Comparison of ENCODE assay signal across 13 cellular contexts in genomic region chr18:79610461-79611039, GRCh38.
DNase-seq lines count a peak whose midpoint lies in the region; ATAC-seq and TF ChIP-seq lines count a peak whose summit lies in the region.
"Had no signal": no experiment of that assay in that cellular context is flagged by ENCODE, and none has a peak within 500 bp of the region (broad histone marks: within the 10 kb centered on the region; RNA-seq: fewer than 3 reads in every experiment).

No MANE protein-coding gene starts in this region.

- no peak for ATAC-seq in stimulated activated naive B cell treated with anti-CD40 and anti-IgM and Interleukin-4, amounts not matched to agents 10 μg/mL and 1 μg/mL and 100 μg/mL, for 72 hours (replicated peaks)
- ATAC-seq in HG02884 (IDR thresholded peaks at IDR 0.05; ENCODE audit: unreplicated experiment), result no peak
- ATAC-seq: activated T-cell treated with anti-CD3 and anti-CD28 coated beads, Interleukin-2, amount 50 U/mL, for 72 hours had no signal

- no peaks in the 10 kb centered on the region for H3K9me3 ChIP-seq in mesenchymal stem cell (ENCODE audit: control insufficient read depth, low read length)
- no peaks in the 10 kb centered on the region for H3K9me3 ChIP-seq in suprapubic skin
- H3K9me3 ChIP-seq: BLaER1, SK-N-SH had no signal

- DNase-seq in NCI-H226 (peak; percentile 57), chondrocyte (ENCODE audit: low spot score) (peak; percentile 78), mesenchymal stem cell (no peak), suprapubic skin (ENCODE audit: low spot score in 2 of 2) (peak; percentile 59 to 62)
- no peak for DNase-seq in stimulated activated naive B cell treated with anti-CD40 and anti-IgM and Interleukin-4, amounts not matched to agents 10 μg/mL and 1 μg/mL and 100 μg/mL, for 72 hours
- no peak for DNase-seq in activated T-helper 1 cell treated with anti-CD3 and anti-CD28 coated beads, Interleukin-12 subunit alpha, Interleukin-12 subunit beta, Interleukin-2, Interleukin-4 antibody, amounts not matched to agents 30 ng/mL and 10 ng/mL and 1 ng/mL, durations not matched to agents 14 hours and 24 hours and 36 hours (ENCODE audit: low spot score)
- DNase-seq: activated CD4-positive, alpha-beta T cell treated with anti-CD3 and anti-CD28 coated beads, Interleukin-2, amount 50 U/mL, for 48 hours; activated T-cell treated with anti-CD3 and anti-CD28 coated beads, Interleukin-2, amount 50 U/mL, for 72 hours; NCI-H1694; NCI-H510A; SK-N-SH had no signal

- peaks cover 4% of the 10 kb centered on the region for H3K27me3 Mint-ChIP-seq in chondrocyte (ENCODE audit: low read depth)
- H3K27me3 Mint-ChIP-seq in stimulated activated naive B cell treated with anti-CD40 and anti-IgM and Interleukin-4, amounts not matched to agents 10 μg/mL and 1 μg/mL and 100 μg/mL, for 72 hours, result peaks cover 0 to 8% of the 10 kb centered on the region in 2 donors
- H3K27me3 Mint-ChIP-seq in activated T-helper 1 cell treated with anti-CD3 and anti-CD28 coated beads, Interleukin-12 subunit alpha, Interleukin-12 subunit beta, Interleukin-2, Interleukin-4 antibody, amounts not matched to agents 30 ng/mL and 10 ng/mL and 1 ng/mL, durations not matched to agents 14 hours and 24 hours and 36 hours (ENCODE audit: insufficient read depth), result no peaks in the 10 kb centered on the region

- H3K4me3 ChIP-seq in mesenchymal stem cell (ENCODE audit: insufficient read depth in 1 of 2, low read depth in 1 of 2, low read length in 2 of 2) (no peak overlapping the region), suprapubic skin (no peak overlapping the region)
- H3K4me3 ChIP-seq: BLaER1 had no signal

- H3K4me1 Mint-ChIP-seq in chondrocyte (ENCODE audit: low read depth), result peaks cover 8% of the 10 kb centered on the region
- no peaks in the 10 kb centered on the region for H3K4me1 Mint-ChIP-seq in stimulated activated naive B cell treated with anti-CD40 and anti-IgM and Interleukin-4, amounts not matched to agents 10 μg/mL and 1 μg/mL and 100 μg/mL, for 72 hours
- no peaks in the 10 kb centered on the region for H3K4me1 Mint-ChIP-seq in activated T-helper 1 cell treated with anti-CD3 and anti-CD28 coated beads, Interleukin-12 subunit alpha, Interleukin-12 subunit beta, Interleukin-2, Interleukin-4 antibody, amounts not matched to agents 30 ng/mL and 10 ng/mL and 1 ng/mL, durations not matched to agents 14 hours and 24 hours and 36 hours (ENCODE audit: low read depth)

- no peaks in the 10 kb centered on the region for H3K36me3 Mint-ChIP-seq in chondrocyte (ENCODE audit: low read depth)
- no peaks in the 10 kb centered on the region for H3K36me3 Mint-ChIP-seq in stimulated activated naive B cell treated with anti-CD40 and anti-IgM and Interleukin-4, amounts not matched to agents 10 μg/mL and 1 μg/mL and 100 μg/mL, for 72 hours
- no peaks in the 10 kb centered on the region for H3K36me3 Mint-ChIP-seq in activated T-helper 1 cell treated with anti-CD3 and anti-CD28 coated beads, Interleukin-12 subunit alpha, Interleukin-12 subunit beta, Interleukin-2, Interleukin-4 antibody, amounts not matched to agents 30 ng/mL and 10 ng/mL and 1 ng/mL, durations not matched to agents 14 hours and 24 hours and 36 hours (ENCODE audit: low read depth)

- H3K36me3 ChIP-seq in mesenchymal stem cell (ENCODE audit: control insufficient read depth in 1 of 2, insufficient read depth in 2 of 2, low read depth in 1 of 2, low read length in 2 of 2) (no peaks in the 10 kb centered on the region), suprapubic skin (no peaks in the 10 kb centered on the region)
- H3K36me3 ChIP-seq: BLaER1 had no signal

- no peak overlapping the region for H4K91ac ChIP-seq in mesenchymal stem cell (ENCODE audit: low read length)

- peaks cover 0 to 57% of the 10 kb centered on the region in 2 experiments for H3K27me3 ChIP-seq in mesenchymal stem cell (ENCODE audit: control insufficient read depth in 1 of 2, insufficient read depth in 1 of 2, low read length in 2 of 2)
- H3K27me3 ChIP-seq in suprapubic skin, result peaks cover 3% of the 10 kb centered on the region
- H3K27me3 ChIP-seq: BLaER1 had no signal

- TF ChIP-seq POLR2A in suprapubic skin (IDR thresholded peaks at IDR 0.05), result no peak

- no peak for TF ChIP-seq CTCF in chondrocyte (IDR thresholded peaks at IDR 0.05)
- no peak for TF ChIP-seq CTCF in suprapubic skin (IDR thresholded peaks at IDR 0.05)

- 91% methylated on average over 23 of the region's 23 CpGs for WGBS in mesenchymal stem cell
- WGBS in suprapubic skin, result 73% methylated on average over 5 of the region's 23 CpGs

- H3K27ac ChIP-seq in mesenchymal stem cell (ENCODE audit: low read length, poor library complexity, severe bottlenecking) (no peak overlapping the region), suprapubic skin (peak overlapping the region; percentile 41)
- H3K27ac ChIP-seq: BLaER1 had no signal

- peak overlapping the region; percentile 89 for H3K27ac Mint-ChIP-seq in chondrocyte (ENCODE audit: unreplicated experiment)
- H3K27ac Mint-ChIP-seq in stimulated activated naive B cell treated with anti-CD40 and anti-IgM and Interleukin-4, amounts not matched to agents 10 μg/mL and 1 μg/mL and 100 μg/mL, for 72 hours, result no peak overlapping the region
- H3K27ac Mint-ChIP-seq in activated T-helper 1 cell treated with anti-CD3 and anti-CD28 coated beads, Interleukin-12 subunit alpha, Interleukin-12 subunit beta, Interleukin-2, Interleukin-4 antibody, amounts not matched to agents 30 ng/mL and 10 ng/mL and 1 ng/mL, durations not matched to agents 14 hours and 24 hours and 36 hours, result no peak overlapping the region
- H3K27ac Mint-ChIP-seq: activated T-cell treated with anti-CD3 and anti-CD28 coated beads, Interleukin-2, amount 50 U/mL, for 72 hours had no signal

- H3K9ac ChIP-seq in mesenchymal stem cell (ENCODE audit: low read length), result peak overlapping the region; percentile 81
- H3K9ac ChIP-seq: BLaER1, SK-N-SH had no signal

- peaks cover 18% of the 10 kb centered on the region for H3K4me1 ChIP-seq in mesenchymal stem cell (ENCODE audit: control insufficient read depth, insufficient read depth, low read depth, low read length)
- H3K4me1 ChIP-seq in suprapubic skin, result peaks cover 26% of the 10 kb centered on the region

- no peak overlapping the region for H2BK12ac ChIP-seq in mesenchymal stem cell (ENCODE audit: low read length in 2 of 2)

- no peak overlapping the region for H2BK5ac ChIP-seq in mesenchymal stem cell (ENCODE audit: low read depth, low read length, poor library complexity, severe bottlenecking)

- peak overlapping the region; percentile 36 for H4K8ac ChIP-seq in mesenchymal stem cell (ENCODE audit: low read length)

- no peak overlapping the region for H2BK120ac ChIP-seq in mesenchymal stem cell (ENCODE audit: low read depth, low read length)

- no peaks in the 10 kb centered on the region for H3K79me1 ChIP-seq in mesenchymal stem cell (replicated peaks; ENCODE audit: low read length, poor library complexity, severe bottlenecking)

- intact Hi-C loops in activated T-helper 1 cell treated with anti-CD3 and anti-CD28 coated beads, Interleukin-12 subunit alpha, Interleukin-12 subunit beta, Interleukin-2, Interleukin-4 antibody, amounts not matched to agents 30 ng/mL and 10 ng/mL and 1 ng/mL, durations not matched to agents 14 hours and 24 hours and 36 hours (cut with micrococcal nuclease), result no loop called here

- no peak overlapping the region for H3K14ac ChIP-seq in mesenchymal stem cell (ENCODE audit: low read length in 2 of 2)

- no peak for TF ChIP-seq EP300 in suprapubic skin (IDR thresholded peaks at IDR 0.05)

- no peak overlapping the region for H3K4me3 Mint-ChIP-seq in chondrocyte (ENCODE audit: unreplicated experiment)
- no peak overlapping the region for H3K4me3 Mint-ChIP-seq in stimulated activated naive B cell treated with anti-CD40 and anti-IgM and Interleukin-4, amounts not matched to agents 10 μg/mL and 1 μg/mL and 100 μg/mL, for 72 hours
- H3K4me3 Mint-ChIP-seq in activated T-helper 1 cell treated with anti-CD3 and anti-CD28 coated beads, Interleukin-12 subunit alpha, Interleukin-12 subunit beta, Interleukin-2, Interleukin-4 antibody, amounts not matched to agents 30 ng/mL and 10 ng/mL and 1 ng/mL, durations not matched to agents 14 hours and 24 hours and 36 hours, result no peak overlapping the region
- H3K4me3 Mint-ChIP-seq: activated T-cell treated with anti-CD3 and anti-CD28 coated beads, Interleukin-2, amount 50 U/mL, for 72 hours had no signal

- H2BK15ac ChIP-seq in mesenchymal stem cell (ENCODE audit: low read depth, poor library complexity, severe bottlenecking), result no peak overlapping the region

- H3K4ac ChIP-seq in mesenchymal stem cell (ENCODE audit: low read depth in 1 of 2, low read length in 2 of 2), result no peak overlapping the region

- H2AFZ ChIP-seq in mesenchymal stem cell (ENCODE audit: low read depth, low read length), result peak overlapping the region; percentile 48

- H3K18ac ChIP-seq in mesenchymal stem cell (ENCODE audit: low read depth in 1 of 2, low read length in 2 of 2), result no peak overlapping the region

- no peak overlapping the region for H3K23ac ChIP-seq in mesenchymal stem cell (ENCODE audit: low read length in 2 of 2)

- no peaks in the 10 kb centered on the region for H3K9me3 Mint-ChIP-seq in chondrocyte (ENCODE audit: low read depth)
- no peaks in the 10 kb centered on the region for H3K9me3 Mint-ChIP-seq in stimulated activated naive B cell treated with anti-CD40 and anti-IgM and Interleukin-4, amounts not matched to agents 10 μg/mL and 1 μg/mL and 100 μg/mL, for 72 hours
- H3K9me3 Mint-ChIP-seq in activated T-helper 1 cell treated with anti-CD3 and anti-CD28 coated beads, Interleukin-12 subunit alpha, Interleukin-12 subunit beta, Interleukin-2, Interleukin-4 antibody, amounts not matched to agents 30 ng/mL and 10 ng/mL and 1 ng/mL, durations not matched to agents 14 hours and 24 hours and 36 hours, result no peaks in the 10 kb centered on the region
- H3K9me3 Mint-ChIP-seq: activated T-cell treated with anti-CD3 and anti-CD28 coated beads, Interleukin-2, amount 50 U/mL, for 72 hours had no signal

- no peak overlapping the region for H3K4me2 ChIP-seq in mesenchymal stem cell (ENCODE audit: low read length, poor library complexity, severe bottlenecking)
- H3K4me2 ChIP-seq: BLaER1, SK-N-SH had no signal

- H2AK5ac ChIP-seq in mesenchymal stem cell (ENCODE audit: low read length, severe bottlenecking), result peak overlapping the region; percentile 9

Comparison
In these comparisons a context has a peak if more than half of its experiments do, and no peak if none do; other contexts are left out.
1. DNase-seq: peak in NCI-H226 (single experiment), chondrocyte (single experiment) and suprapubic skin (2 of 2); none in mesenchymal stem cell (single experiment), stimulated activated naive B cell treated with anti-CD40 and anti-IgM and Interleukin-4, amounts not matched to agents 10 μg/mL and 1 μg/mL and 100 μg/mL, for 72 hours (single experiment) and activated T-helper 1 cell treated with anti-CD3 and anti-CD28 coated beads, Interleukin-12 subunit alpha, Interleukin-12 subunit beta, Interleukin-2, Interleukin-4 antibody, amounts not matched to agents 30 ng/mL and 10 ng/mL and 1 ng/mL, durations not matched to agents 14 hours and 24 hours and 36 hours (single experiment).